In the genomic region with DNA sequence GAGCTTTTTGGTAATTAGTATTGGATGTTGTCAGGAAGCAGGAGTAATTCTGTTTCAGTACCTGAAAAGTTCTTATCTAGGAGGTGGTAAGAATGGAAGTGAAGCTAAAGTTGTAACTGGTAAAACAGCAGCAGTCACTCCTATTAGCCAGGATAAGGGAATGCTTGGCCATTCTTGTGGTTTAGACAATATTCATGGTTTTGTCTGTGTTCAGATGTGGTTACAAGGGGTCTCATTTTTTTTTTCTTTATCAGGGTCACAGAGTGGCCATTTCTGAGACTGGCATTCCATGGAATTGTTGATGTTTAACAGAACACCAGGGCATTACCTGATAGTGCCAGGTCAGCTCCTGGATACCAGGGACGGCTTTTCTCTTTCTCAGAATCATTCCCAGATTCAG, we compare ENCODE assay signal across 17 cellular contexts. TPM values are rescaled to one million over a fixed set of nuclear protein-coding genes. Genes with fewer than 3 reads are reported as not detected.
A peak's percentile ranks its signal among the peaks of the same experiment; 100 is the strongest.
DNase-seq lines count a peak whose midpoint lies in the region; ATAC-seq and TF ChIP-seq lines count a peak whose summit lies in the region.
"Had no signal": no experiment of that assay in that cellular context is flagged by ENCODE, and none has a peak within 500 bp of the region (broad histone marks: within the 10 kb centered on the region; RNA-seq: fewer than 3 reads in every experiment).

No MANE protein-coding gene starts in this region.

- H4K20me1 ChIP-seq in H9 (ENCODE audit: control insufficient read depth, insufficient read depth, insufficient read length): no peaks in the 10 kb centered on the region

- peaks cover 15 to 29% (median 24%) of the 10 kb centered on the region in 4 donors for H3K4me1 Mint-ChIP-seq in CD4-positive, CD25-positive, alpha-beta regulatory T cell
- H3K4me1 Mint-ChIP-seq in H9 (peaks cover 16 to 20% of the 10 kb centered on the region in 2 experiments), memory B cell (peaks cover 22% of the 10 kb centered on the region)
- H3K4me1 Mint-ChIP-seq in activated naive CD8-positive, alpha-beta T cell treated with anti-CD3 and anti-CD28 coated beads for 36 hours: peaks cover 19% of the 10 kb centered on the region

- H3K4me2 ChIP-seq in H9 (ENCODE audit: insufficient read depth, insufficient read length, low read length): no peak overlapping the region
- H3K4me2 ChIP-seq: SK-N-SH had no signal

- TF ChIP-seq POLR2A in ovary (IDR thresholded peaks at IDR 0.05): no peak

- H2BK120ac ChIP-seq in H9 (ENCODE audit: low read depth, low read length, poor library complexity, severe bottlenecking): no peak overlapping the region

- no peak overlapping the region for H2AK5ac ChIP-seq in H9 (ENCODE audit: insufficient read length, low read length)

- H2AFZ ChIP-seq in H9 (ENCODE audit: low read length): no peak overlapping the region

- no peak overlapping the region for H2BK5ac ChIP-seq in H9 (ENCODE audit: insufficient read length, low read length)

- H3K4ac ChIP-seq in H9 (ENCODE audit: low read depth, low read length): no peak overlapping the region

- H3K9ac ChIP-seq in H9 (ENCODE audit: extremely low read depth, insufficient read length, low read length): no peak overlapping the region
- H3K9ac ChIP-seq: SK-N-SH had no signal

- H4K8ac ChIP-seq in H9 (replicated peaks; ENCODE audit: insufficient read length, low read depth, low read length): no peak overlapping the region

- H3K14ac ChIP-seq in H9 (ENCODE audit: insufficient read depth, low read length): no peak overlapping the region

- peak overlapping the region in 2 of 3 donors; percentile 86 to 91 for H3K27ac Mint-ChIP-seq in CD4-positive, CD25-positive, alpha-beta regulatory T cell
- H3K27ac Mint-ChIP-seq in H9 (peak overlapping the region in 2 of 3 experiments; percentile 27 to 48; a peak in 2 of 7 replicates), memory B cell (peak overlapping the region; percentile 93)
- peak overlapping the region; percentile 59 for H3K27ac Mint-ChIP-seq in activated naive CD8-positive, alpha-beta T cell treated with anti-CD3 and anti-CD28 coated beads for 36 hours

- TF ChIP-seq EP300 in ovary (IDR thresholded peaks at IDR 0.05): no peak

- H3K36me3 Mint-ChIP-seq in CD4-positive, CD25-positive, alpha-beta regulatory T cell: peaks cover 55% of the 10 kb centered on the region
- H3K36me3 Mint-ChIP-seq in H9 (ENCODE audit: insufficient read depth in 1 of 3, low read depth in 3 of 3) (peaks cover 30 to 62% (median 57%) of the 10 kb centered on the region in 3 experiments), memory B cell (peaks cover 37% of the 10 kb centered on the region)
- peaks cover 70% of the 10 kb centered on the region for H3K36me3 Mint-ChIP-seq in activated naive CD8-positive, alpha-beta T cell treated with anti-CD3 and anti-CD28 coated beads for 36 hours

- H3K9me3 Mint-ChIP-seq in CD4-positive, CD25-positive, alpha-beta regulatory T cell: peaks cover 0 to 5% (median 0%) of the 10 kb centered on the region in 7 donors
- no peaks in the 10 kb centered on the region for H3K9me3 Mint-ChIP-seq in H9
- peaks cover 7% of the 10 kb centered on the region for H3K9me3 Mint-ChIP-seq in activated naive CD8-positive, alpha-beta T cell treated with anti-CD3 and anti-CD28 coated beads for 36 hours
- no peaks in the 10 kb centered on the region for H3K9me3 Mint-ChIP-seq in memory B cell

- no peak overlapping the region for H4K5ac ChIP-seq in H9 (ENCODE audit: insufficient read length, low read depth, low read length)

- H3K27me3 Mint-ChIP-seq in CD4-positive, CD25-positive, alpha-beta regulatory T cell: no peaks in the 10 kb centered on the region
- H3K27me3 Mint-ChIP-seq in H9 (ENCODE audit: low read depth) (no peaks in the 10 kb centered on the region), memory B cell (no peaks in the 10 kb centered on the region)
- H3K27me3 Mint-ChIP-seq in activated naive CD8-positive, alpha-beta T cell treated with anti-CD3 and anti-CD28 coated beads for 36 hours: no peaks in the 10 kb centered on the region

- no peak overlapping the region for H2BK12ac ChIP-seq in H9 (ENCODE audit: insufficient read length, low read depth, low read length)

- no peak overlapping the region for H3T11ph ChIP-seq in H9 (ENCODE audit: low read length)

- H3K4me1 ChIP-seq in CD4-positive, CD25-positive, alpha-beta regulatory T cell (ENCODE audit: control insufficient read depth, insufficient read depth, low read length, poor library complexity, severe bottlenecking): peaks cover 11% of the 10 kb centered on the region
- no peaks in the 10 kb centered on the region for H3K4me1 ChIP-seq in H9 (ENCODE audit: insufficient read depth, low read length)
- no peaks in the 10 kb centered on the region for H3K4me1 ChIP-seq in ovary (ENCODE audit: insufficient read depth)
- no peaks in the 10 kb centered on the region for H3K4me1 ChIP-seq in A673 (ENCODE audit: insufficient read depth, low read length, poor library complexity, severe bottlenecking)

- no peak overlapping the region for H3K4me3 ChIP-seq in CD4-positive, CD25-positive, alpha-beta regulatory T cell (ENCODE audit: low read depth, low read length)
- H3K4me3 ChIP-seq in ovary: no peak overlapping the region
- H3K4me3 ChIP-seq in A673 (ENCODE audit: low read depth, low read length, poor library complexity, severe bottlenecking): no peak overlapping the region

- no peak for ATAC-seq in CD4-positive, CD25-positive, alpha-beta regulatory T cell (ENCODE audit: low read depth in 2 of 2)
- ATAC-seq in memory B cell (ENCODE audit: low read depth) (no peak), GM19395 (IDR thresholded peaks at IDR 0.05; ENCODE audit: unreplicated experiment) (no peak)
- ATAC-seq: PC-3 had no signal

- H3K23me2 ChIP-seq in H9 (ENCODE audit: insufficient read length, low read depth, low read length, poor library complexity, severe bottlenecking): no peaks in the 10 kb centered on the region

- intact Hi-C loops in ovary (cut with DNase I): no loop called here
- intact Hi-C loops in A673 (cut with micrococcal nuclease; ENCODE audit: unreplicated experiment): no loop called here

- no peaks in the 10 kb centered on the region for H3K27me3 ChIP-seq in CD4-positive, CD25-positive, alpha-beta regulatory T cell (ENCODE audit: control insufficient read depth, insufficient read depth, low read length)
- H3K27me3 ChIP-seq in H9 (ENCODE audit: insufficient read depth, low read length) (no peaks in the 10 kb centered on the region), ovary (no peaks in the 10 kb centered on the region), A673 (replicated peaks; ENCODE audit: insufficient read depth, low read depth, low read length, poor library complexity) (no peaks in the 10 kb centered on the region)

- no TSS peak for BruUV-seq in A673 (replicated peaks; lab: Mats Ljungman, UMichigan)

- H3K79me1 ChIP-seq in H9 (ENCODE audit: insufficient read depth, low read depth, low read length, poor library complexity, severe bottlenecking): no peaks in the 10 kb centered on the region

- no peaks in the 10 kb centered on the region for H3K79me2 ChIP-seq in H9 (ENCODE audit: insufficient read depth, low read length)

- no peak overlapping the region for H3K23ac ChIP-seq in H9 (ENCODE audit: insufficient read length, low read depth, low read length)

- no peak overlapping the region for H3K4me3 Mint-ChIP-seq in CD4-positive, CD25-positive, alpha-beta regulatory T cell
- H3K4me3 Mint-ChIP-seq in H9: no peak overlapping the region
- H3K4me3 Mint-ChIP-seq in activated naive CD8-positive, alpha-beta T cell treated with anti-CD3 and anti-CD28 coated beads for 36 hours: no peak overlapping the region
- no peak overlapping the region for H3K4me3 Mint-ChIP-seq in memory B cell
- H3K4me3 Mint-ChIP-seq: neural crest cell had no signal

- CTCF ChIA-PET in A673 (lab: Charles Lee): no interaction called here

- H3K9me3 ChIP-seq in CD4-positive, CD25-positive, alpha-beta regulatory T cell (ENCODE audit: control insufficient read depth in 2 of 2, low read length in 2 of 2): no peaks in the 10 kb centered on the region
- H3K9me3 ChIP-seq in H9 (ENCODE audit: control insufficient read depth, low read depth, low read length) (no peaks in the 10 kb centered on the region), ovary (no peaks in the 10 kb centered on the region), A673 (ENCODE audit: low read depth, low read length, poor library complexity, severe bottlenecking) (no peaks in the 10 kb centered on the region)
- H3K9me3 ChIP-seq: SK-N-SH had no signal

- POLR2A ChIA-PET in A673 (lab: Charles Lee; ENCODE audit: low non-redundant PET): no interaction called here

- H3K56ac ChIP-seq in H9 (ENCODE audit: insufficient read length, low read depth, low read length): no peak overlapping the region

- no peak overlapping the region for H4K91ac ChIP-seq in H9 (ENCODE audit: insufficient read length, low read depth, low read length)

- no peak for TF ChIP-seq CTCF in H9 (conservative IDR thresholded peaks at IDR 0.05)
- no peak for TF ChIP-seq CTCF in ovary (IDR thresholded peaks at IDR 0.05)
- TF ChIP-seq CTCF in A673 (conservative IDR thresholded peaks at IDR 0.05; ENCODE audit: low read depth, low read length): no peak

- no peak for DNase-seq in CD4-positive, CD25-positive, alpha-beta regulatory T cell
- DNase-seq in H9 (no peak), memory B cell (ENCODE audit: low spot score in 2 of 2) (no peak), ovary (no peak), A673 (ENCODE audit: low spot score) (no peak)
- no peak for DNase-seq in activated naive CD8-positive, alpha-beta T cell treated with anti-CD3 and anti-CD28 coated beads for 36 hours
- DNase-seq: amygdala, EL, H7, NCI-H187 treated with DMSO at 0.1 percent for 48 hours, NCI-H524 treated with DMSO at 0.1 percent for 48 hours, PC-3, retina, SK-N-SH had no signal

- peaks cover 25% of the 10 kb centered on the region for H3K36me3 ChIP-seq in CD4-positive, CD25-positive, alpha-beta regulatory T cell (ENCODE audit: control insufficient read depth, insufficient read depth, low read length)
- no peaks in the 10 kb centered on the region for H3K36me3 ChIP-seq in ovary
- peaks cover 47% of the 10 kb centered on the region for H3K36me3 ChIP-seq in A673 (ENCODE audit: insufficient read depth, low read length, poor library complexity, severe bottlenecking)

- H2BK20ac ChIP-seq in H9 (ENCODE audit: low read depth, low read length, poor library complexity, severe bottlenecking): no peak overlapping the region

- no peak overlapping the region for H3K27ac ChIP-seq in CD4-positive, CD25-positive, alpha-beta regulatory T cell (ENCODE audit: insufficient read depth, low read length, poor library complexity, severe bottlenecking)
- H3K27ac ChIP-seq in H9 (ENCODE audit: insufficient read length, low read depth, low read length): no peak overlapping the region
- H3K27ac ChIP-seq in ovary: no peak overlapping the region
- H3K27ac ChIP-seq in A673 (ENCODE audit: low read depth, low read length, poor library complexity, severe bottlenecking): no peak overlapping the region
- H3K27ac ChIP-seq: C4-2B had no signal

- H3K18ac ChIP-seq in H9 (ENCODE audit: insufficient read length, low read depth, low read length): no peak overlapping the region

- WGBS in H9 (ENCODE audit: extremely low coverage, insufficient read length, low lambda C conversion rate): no CpG with 5 or more reads among the region's 1 CpG
- WGBS in ovary, 3 donors: 86 to 98% (median 97%) methylated on average over 1 of the region's 1 CpG

- H2BK15ac ChIP-seq in H9 (ENCODE audit: low read depth, low read length): no peak overlapping the region

RNA-seq across cellular contexts. Expression of a gene that starts 23.8 kb away (rescaled TPM):
- total RNA-seq in CD4-positive, CD25-positive, alpha-beta regulatory T cell: 162 TPM
- 10 to 100 TPM; 18.2 to 22.7 (median 19.4) TPM for polyA plus RNA-seq in CD4-positive, CD25-positive, alpha-beta regulatory T cell
- total RNA-seq in H9 (2021) (258 and 272 TPM in 2 replicates), ovary (100 to 1,000 TPM in 6 of 7 donors, 10 to 100 TPM in 1; 73.7 to 155 (median 109) TPM), A673 (2021) (222 and 275 TPM in 2 replicates)
- 100 to 1,000 TPM; 314 to 324 TPM for total RNA-seq in activated naive CD8-positive, alpha-beta T cell treated with anti-CD3 and anti-CD28 coated beads for 36 hours
- polyA plus RNA-seq in ovary: 10 to 100 TPM; 98.0 to 99.6 TPM

RNA-seq across cellular contexts. Expression of a gene that starts 24.0 kb away (rescaled TPM):
- 15.3 TPM for total RNA-seq in CD4-positive, CD25-positive, alpha-beta regulatory T cell
- 10 to 100 TPM; 19.5 to 23.2 (median 21.8) TPM for polyA plus RNA-seq in CD4-positive, CD25-positive, alpha-beta regulatory T cell
- total RNA-seq in H9 (2021) (16.1 and 18.0 TPM in 2 replicates), ovary (10 to 100 TPM; 28.4 to 48.0 (median 36.0) TPM), A673 (2021) (24.3 and 26.2 TPM in 2 replicates)
- 10 to 100 TPM; 12.7 to 14.5 TPM for total RNA-seq in activated naive CD8-positive, alpha-beta T cell treated with anti-CD3 and anti-CD28 coated beads for 36 hours
- polyA plus RNA-seq in ovary: 10 to 100 TPM; 22.8 to 38.6 TPM

RNA-seq across cellular contexts. Expression of a gene that starts 56.0 kb away (rescaled TPM):
- total RNA-seq in CD4-positive, CD25-positive, alpha-beta regulatory T cell: 11.9 TPM
- polyA plus RNA-seq in CD4-positive, CD25-positive, alpha-beta regulatory T cell: 1 to 10 TPM; 1.2 to 1.7 (median 1.5) TPM
- total RNA-seq in H9 (2021) (15.3 and 17.0 TPM in 2 replicates), ovary (10 to 100 TPM in 3 of 7 donors, 1 to 10 TPM in 4; 6.7 to 12.0 (median 8.4) TPM), A673 (2021) (34.5 and 37.3 TPM in 2 replicates)
- 10 to 100 TPM; 25.4 to 29.0 TPM for total RNA-seq in activated naive CD8-positive, alpha-beta T cell treated with anti-CD3 and anti-CD28 coated beads for 36 hours
- 1 to 10 TPM; 7.1 to 8.4 TPM for polyA plus RNA-seq in ovary

Comparison
In these comparisons a context has a peak if more than half of its experiments do, and no peak if none do; other contexts are left out.
1. H3K27ac Mint-ChIP-seq: peak in every context shown above with its lines; median percentile 93 in memory B cell; 88 in CD4-positive, CD25-positive, alpha-beta regulatory T cell; 59 in activated naive CD8-positive, alpha-beta T cell treated with anti-CD3 and anti-CD28 coated beads for 36 hours; 38 in H9.